In the genomic region with DNA sequence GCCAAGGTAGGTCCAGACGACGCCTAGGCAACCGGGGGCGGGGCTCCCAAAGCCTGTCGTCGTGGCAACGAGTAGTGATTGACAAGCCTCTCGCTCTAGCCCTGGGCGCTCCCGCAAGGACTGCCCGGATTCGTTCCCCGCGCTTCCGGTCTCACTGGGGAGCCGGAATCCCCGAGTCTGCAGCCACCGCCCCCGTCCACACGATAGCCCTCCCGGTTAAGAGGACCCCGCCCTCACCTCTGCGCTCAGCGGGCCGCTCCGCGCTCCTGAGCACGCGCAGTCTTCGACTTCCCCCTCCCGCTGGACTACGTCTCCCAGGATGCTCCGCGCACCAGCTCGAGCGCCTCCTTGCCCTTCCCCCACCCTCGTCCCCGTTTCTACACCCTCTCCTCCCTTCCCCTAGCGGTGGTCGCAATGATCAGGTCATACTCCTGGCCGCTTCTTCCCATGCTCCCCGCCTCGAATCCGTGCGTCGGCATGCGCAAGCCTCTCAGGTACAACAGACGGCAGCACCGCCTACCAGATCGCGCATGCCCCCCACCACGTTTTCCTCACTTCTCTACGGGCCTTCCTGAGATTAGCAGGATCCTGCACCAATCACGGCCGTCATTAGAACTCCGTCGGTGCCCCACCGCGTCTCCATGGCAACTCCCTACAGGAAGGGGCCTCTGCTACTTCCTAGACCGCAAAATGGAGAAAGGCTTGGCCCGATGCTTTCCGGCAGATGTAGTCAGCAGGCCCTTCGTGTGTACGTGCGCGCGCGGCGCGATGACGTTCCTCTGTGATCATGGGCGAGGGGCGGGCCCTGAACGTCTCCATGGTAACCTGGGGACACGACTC, we compare ENCODE assay signal across 8 cellular contexts.
DNase-seq lines count a peak whose midpoint lies in the region; ATAC-seq lines count a peak whose summit lies in the region.

A gene (minus strand): TSS at position 518 of the 840 bp plus-strand sequence. CDS start 1,946 bp downstream, outside the sequence.

- DNase-seq in T-helper 1 cell (peak; percentile 100), T47D (ENCODE audit: low read depth in 1 of 2, low spot score in 1 of 2) (peak; percentile 88 to 99), inferior parietal cortex (ENCODE audit: extremely low spot score) (peak; percentile 99), OCI-M2 (lab: John Stamatoyannopoulos, UW; ENCODE audit: unreplicated experiment) (no peak), NCI-H82 treated with DMSO at 0.1 percent for 48 hours (lab: John Stamatoyannopoulos, UW; ENCODE audit: unreplicated experiment) (no peak)
- peak; percentile 99 for DNase-seq in stimulated activated CD4-positive, alpha-beta T cell treated with anti-CD3 and anti-CD28 coated beads, Interleukin-12 subunit alpha, Interleukin-12 subunit beta, amount 100 ng/mL, for 48 hours (ENCODE audit: low read depth in 2 of 3, low spot score in 1 of 3)

- in situ Hi-C loops in T47D (cut with HindIII; ENCODE audit: low pct_unique_long_range_greater_than_20kb, low sequenced_read_pairs) = no loop called here

- ATAC-seq in GM18520 (IDR thresholded peaks at IDR 0.05; ENCODE audit: unreplicated experiment) (peak; percentile 40), HG03045 (IDR thresholded peaks at IDR 0.05; ENCODE audit: unreplicated experiment) (peak; percentile 60)

Comparison
In these comparisons a context has a peak if more than half of its experiments do, and no peak if none do; other contexts are left out.
1. DNase-seq: peak in T-helper 1 cell (5 of 5), T47D (2 of 2), inferior parietal cortex (single experiment) and stimulated activated CD4-positive, alpha-beta T cell treated with anti-CD3 and anti-CD28 coated beads, Interleukin-12 subunit alpha, Interleukin-12 subunit beta, amount 100 ng/mL, for 48 hours (3 of 3); none in OCI-M2 (single experiment) and NCI-H82 treated with DMSO at 0.1 percent for 48 hours (single experiment).